ENCODE assay signal across 18 cellular contexts in the genomic region with DNA sequence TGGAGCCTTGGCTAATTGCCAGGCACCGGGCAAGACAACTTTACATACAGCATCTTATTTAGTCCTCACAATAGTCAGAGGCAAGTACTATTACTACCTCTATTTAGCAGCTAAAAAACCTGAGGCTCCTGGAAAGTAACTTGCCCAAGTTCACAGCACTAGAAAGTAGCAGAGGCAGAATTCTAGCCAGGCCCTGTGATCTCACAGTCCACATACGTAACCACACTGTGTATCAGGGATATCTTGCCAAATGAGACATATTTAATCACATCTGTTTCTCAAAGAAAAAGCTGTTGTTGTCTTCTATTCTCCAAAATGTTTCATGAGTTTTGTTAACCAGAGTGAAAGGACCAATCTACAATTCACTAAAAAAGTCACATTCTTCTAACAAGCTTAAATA.
A peak's percentile ranks its signal among the peaks of the same experiment; 100 is the strongest.
DNase-seq lines count a peak whose midpoint lies in the region; ATAC-seq, FAIRE-seq and TF ChIP-seq lines count a peak whose summit lies in the region.
"Had no signal": no experiment of that assay in that cellular context is flagged by ENCODE, and none has a peak within 500 bp of the region (broad histone marks: within the 10 kb centered on the region; RNA-seq: fewer than 3 reads in every experiment).

No MANE protein-coding gene starts in this region.

- no peak overlapping the region for H3K4me3 Mint-ChIP-seq in activated CD4-positive, alpha-beta T cell treated with anti-CD3 and anti-CD28 coated beads, Interleukin-2, amount 10 ng/mL, durations not matched to agents 7 days and 5 days
- H3K4me3 Mint-ChIP-seq: B cell; CD4-positive, CD25-positive, alpha-beta regulatory T cell; IgD-negative memory B cell had no signal

- CTCF ChIA-PET in activated CD4-positive, alpha-beta T cell treated with anti-CD3 and anti-CD28 coated beads, Interleukin-2, amount 10 ng/mL, durations not matched to agents 7 days and 5 days (lab: Charles Lee) = no interaction called here

- no peaks in the 10 kb centered on the region for H3K27me3 Mint-ChIP-seq in activated CD4-positive, alpha-beta T cell treated with anti-CD3 and anti-CD28 coated beads, Interleukin-2, amount 10 ng/mL, durations not matched to agents 7 days and 5 days
- H3K27me3 Mint-ChIP-seq: CD4-positive, CD25-positive, alpha-beta regulatory T cell had no signal

- H3K9me3 ChIP-seq in MG63 (no peaks in the 10 kb centered on the region), skeletal muscle tissue (ENCODE audit: control insufficient read depth in 3 of 3, low read length in 3 of 3) (no peaks in the 10 kb centered on the region)
- H3K9me3 ChIP-seq: Caco-2 had no signal

- H3K4me1 ChIP-seq in skeletal muscle tissue (ENCODE audit: control insufficient read depth in 3 of 3, insufficient read depth in 3 of 3, low read length in 3 of 3) = peaks cover 19 to 35% (median 28%) of the 10 kb centered on the region in 3 donors
- H3K4me1 ChIP-seq: Caco-2 had no signal

- no peaks in the 10 kb centered on the region for H3K36me3 Mint-ChIP-seq in activated CD4-positive, alpha-beta T cell treated with anti-CD3 and anti-CD28 coated beads, Interleukin-2, amount 10 ng/mL, durations not matched to agents 7 days and 5 days (ENCODE audit: low read depth)
- H3K36me3 Mint-ChIP-seq: CD4-positive, CD25-positive, alpha-beta regulatory T cell; IgD-negative memory B cell had no signal

- no peaks in the 10 kb centered on the region for H3K36me3 ChIP-seq in MG63
- H3K36me3 ChIP-seq in skeletal muscle tissue (ENCODE audit: control insufficient read depth in 3 of 3, insufficient read depth in 3 of 3, low read length in 3 of 3) = no peaks in the 10 kb centered on the region

- no peaks in the 10 kb centered on the region for H3K4me1 Mint-ChIP-seq in activated CD4-positive, alpha-beta T cell treated with anti-CD3 and anti-CD28 coated beads, Interleukin-2, amount 10 ng/mL, durations not matched to agents 7 days and 5 days
- H3K4me1 Mint-ChIP-seq: B cell; CD4-positive, CD25-positive, alpha-beta regulatory T cell; IgD-negative memory B cell had no signal

- ATAC-seq in HG03378 (IDR thresholded peaks at IDR 0.05; ENCODE audit: unreplicated experiment) = no peak

- POLR2A ChIA-PET in activated CD4-positive, alpha-beta T cell treated with anti-CD3 and anti-CD28 coated beads, Interleukin-2, amount 10 ng/mL, durations not matched to agents 7 days and 5 days (lab: Charles Lee) = no interaction called here

- FAIRE-seq in H54 (lab: Jason Lieb, UNC) = peak; percentile 15
- FAIRE-seq: G401.6, HTR-8/SVneo, RCC 7860 had no signal

- no peak overlapping the region for H3K27ac Mint-ChIP-seq in activated CD4-positive, alpha-beta T cell treated with anti-CD3 and anti-CD28 coated beads, Interleukin-2, amount 10 ng/mL, durations not matched to agents 7 days and 5 days
- H3K27ac Mint-ChIP-seq: B cell; CD4-positive, CD25-positive, alpha-beta regulatory T cell; IgD-negative memory B cell had no signal

- H3K4me3 ChIP-seq in MG63 (no peak overlapping the region), skeletal muscle tissue (ENCODE audit: low read length in 3 of 3) (no peak overlapping the region)

- H3K27me3 ChIP-seq in MG63 (no peaks in the 10 kb centered on the region), skeletal muscle tissue (ENCODE audit: control insufficient read depth in 3 of 3, insufficient read depth in 3 of 3, low read length in 3 of 3) (no peaks in the 10 kb centered on the region)

- peak overlapping the region; percentile 75 for H3K27ac ChIP-seq in skeletal muscle tissue (ENCODE audit: low read depth, low read length)

- H3K9me3 Mint-ChIP-seq in activated CD4-positive, alpha-beta T cell treated with anti-CD3 and anti-CD28 coated beads, Interleukin-2, amount 10 ng/mL, durations not matched to agents 7 days and 5 days = no peaks in the 10 kb centered on the region
- H3K9me3 Mint-ChIP-seq: IgD-negative memory B cell had no signal

- no peak for TF ChIP-seq POLR2A in H54 (IDR thresholded peaks at IDR 0.05; ENCODE audit: low read depth, low read length)

- DNase-seq in H54 (ENCODE audit: insufficient read length, low spot score) = no peak
- peak; percentile 14 for DNase-seq in MG63
- DNase-seq in fibroblast of peridontal ligament (ENCODE audit: extremely low read depth) = peak; percentile 74
- no peak for DNase-seq in activated CD4-positive, alpha-beta T cell treated with anti-CD3 and anti-CD28 coated beads, Interleukin-2, amount 10 ng/mL, durations not matched to agents 7 days and 5 days
- no peak for DNase-seq in NCI-H345 (lab: John Stamatoyannopoulos, UW)
- DNase-seq: ACHN; Caco-2; CD4-positive, CD25-positive, alpha-beta regulatory T cell; Karpas-422; NCI-H2081; NCI-H446 treated with DMSO at 0.1 percent for 48 hours had no signal

- no peak overlapping the region for H3K9ac ChIP-seq in skeletal muscle tissue (ENCODE audit: low read depth in 1 of 3, low read length in 3 of 3)

Comparison
In these comparisons a context has a peak if more than half of its experiments do, and no peak if none do; other contexts are left out.
1. DNase-seq: peak in MG63 (single experiment) and fibroblast of peridontal ligament (single experiment); none in H54 (single experiment), activated CD4-positive, alpha-beta T cell treated with anti-CD3 and anti-CD28 coated beads, Interleukin-2, amount 10 ng/mL, durations not matched to agents 7 days and 5 days (single experiment) and NCI-H345 (single experiment).